ENCODE assay signal across 14 cellular contexts in the genomic region with DNA sequence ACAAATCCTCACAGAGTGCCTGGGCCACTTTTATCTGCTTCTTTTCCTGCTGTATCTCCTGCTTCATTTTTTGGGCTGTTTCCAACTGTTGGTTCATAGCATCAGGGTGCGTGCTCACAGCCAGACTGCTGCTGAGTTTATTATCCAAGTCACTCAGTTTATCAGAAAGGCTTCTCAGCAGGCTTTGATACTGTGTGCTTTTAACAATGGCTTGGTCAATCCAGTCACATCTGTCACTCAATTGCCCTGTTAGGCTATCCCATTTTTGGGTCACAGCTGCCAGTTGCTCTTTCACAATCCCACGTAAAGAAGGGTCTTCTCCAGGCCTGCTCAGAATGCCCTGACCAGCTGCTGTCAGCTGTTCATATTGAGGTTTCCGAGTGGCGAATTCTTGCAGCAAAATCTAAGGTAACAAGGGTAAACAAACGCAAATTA.
A peak's percentile ranks its signal among the peaks of the same experiment; 100 is the strongest.
DNase-seq lines count a peak whose midpoint lies in the region; ATAC-seq and TF ChIP-seq lines count a peak whose summit lies in the region.
"Had no signal": no experiment of that assay in that cellular context is flagged by ENCODE, and none has a peak within 500 bp of the region (broad histone marks: within the 10 kb centered on the region; RNA-seq: fewer than 3 reads in every experiment).

No MANE protein-coding gene starts in this region.

- H3K4me1 Mint-ChIP-seq in chondrocyte (ENCODE audit: low read depth) (peaks cover 28% of the 10 kb centered on the region), Calu3 (ENCODE audit: low read depth, unreplicated experiment) (peaks cover 12% of the 10 kb centered on the region)
- H3K4me1 Mint-ChIP-seq in activated T-helper 17 cell treated with anti-CD3 and anti-CD28 coated beads, Interleukin-2, amount 50 U/mL, for 72 hours = no peaks in the 10 kb centered on the region
- H3K4me1 Mint-ChIP-seq: central memory CD8-positive, alpha-beta T cell had no signal

- H3K9me3 Mint-ChIP-seq in chondrocyte (ENCODE audit: low read depth) (no peaks in the 10 kb centered on the region), Calu3 (ENCODE audit: low read depth, unreplicated experiment) (no peaks in the 10 kb centered on the region)
- no peaks in the 10 kb centered on the region for H3K9me3 Mint-ChIP-seq in activated T-helper 17 cell treated with anti-CD3 and anti-CD28 coated beads, Interleukin-2, amount 50 U/mL, for 72 hours
- H3K9me3 Mint-ChIP-seq: central memory CD8-positive, alpha-beta T cell had no signal

- peak; percentile 24 for ATAC-seq in mucosa of descending colon
- no peak for ATAC-seq in GM21737 (IDR thresholded peaks at IDR 0.05; ENCODE audit: unreplicated experiment)
- ATAC-seq in GM21515 (IDR thresholded peaks at IDR 0.05; ENCODE audit: unreplicated experiment) = no peak
- ATAC-seq in activated T-helper 17 cell treated with anti-CD3 and anti-CD28 coated beads, Interleukin-2, amount 50 U/mL, for 72 hours (replicated peaks) = no peak

- no TSS peak for BruUV-seq in Calu3 (replicated peaks; lab: Mats Ljungman, UMichigan)

- H3K36me3 Mint-ChIP-seq in chondrocyte (ENCODE audit: low read depth) = peaks cover 17% of the 10 kb centered on the region
- peaks cover 11% of the 10 kb centered on the region for H3K36me3 Mint-ChIP-seq in Calu3 (ENCODE audit: insufficient read depth, unreplicated experiment)
- peaks cover 6% of the 10 kb centered on the region for H3K36me3 Mint-ChIP-seq in activated T-helper 17 cell treated with anti-CD3 and anti-CD28 coated beads, Interleukin-2, amount 50 U/mL, for 72 hours (ENCODE audit: low read depth)

- intact Hi-C loops in mucosa of descending colon (cut with DNase I, micrococcal nuclease) (no loop called here), Calu3 (cut with micrococcal nuclease; ENCODE audit: unreplicated experiment) (no loop called here)

- H3K27me3 Mint-ChIP-seq in chondrocyte (ENCODE audit: low read depth) (no peaks in the 10 kb centered on the region), Calu3 (ENCODE audit: unreplicated experiment) (no peaks in the 10 kb centered on the region)
- H3K27me3 Mint-ChIP-seq in activated T-helper 17 cell treated with anti-CD3 and anti-CD28 coated beads, Interleukin-2, amount 50 U/mL, for 72 hours = peaks cover 4% of the 10 kb centered on the region
- H3K27me3 Mint-ChIP-seq: central memory CD8-positive, alpha-beta T cell had no signal

- no peak for TF ChIP-seq CTCF in AG10803 (conservative IDR thresholded peaks at IDR 0.05; ENCODE audit: low read length)
- no peak for TF ChIP-seq CTCF in chondrocyte (IDR thresholded peaks at IDR 0.05)
- TF ChIP-seq CTCF in mucosa of descending colon (IDR thresholded peaks at IDR 0.05) = no peak
- TF ChIP-seq CTCF in Calu3 (IDR thresholded peaks at IDR 0.05; ENCODE audit: unreplicated experiment) = no peak

- H3K4me3 Mint-ChIP-seq in chondrocyte (ENCODE audit: unreplicated experiment) = no peak overlapping the region
- H3K4me3 Mint-ChIP-seq in Calu3 (ENCODE audit: low read depth, unreplicated experiment) = no peak overlapping the region
- no peak overlapping the region for H3K4me3 Mint-ChIP-seq in activated T-helper 17 cell treated with anti-CD3 and anti-CD28 coated beads, Interleukin-2, amount 50 U/mL, for 72 hours
- H3K4me3 Mint-ChIP-seq: central memory CD8-positive, alpha-beta T cell had no signal

- H3K27ac Mint-ChIP-seq in chondrocyte (ENCODE audit: unreplicated experiment) (peak overlapping the region; percentile 37), Calu3 (ENCODE audit: unreplicated experiment) (no peak overlapping the region)
- no peak overlapping the region for H3K27ac Mint-ChIP-seq in activated T-helper 17 cell treated with anti-CD3 and anti-CD28 coated beads, Interleukin-2, amount 50 U/mL, for 72 hours

- H3K9me3 ChIP-seq in mucosa of descending colon = no peaks in the 10 kb centered on the region
- H3K9me3 ChIP-seq: BLaER1 treated with 17β-estradiol and CSF1 and Interleukin-3, amounts not matched to agents 10 nM and 100 nM; spleen had no signal

- H3K4me3 ChIP-seq in AG10803 (ENCODE audit: low read length) (no peak overlapping the region), mucosa of descending colon (no peak overlapping the region)
- H3K4me3 ChIP-seq: BLaER1 treated with 17β-estradiol and CSF1 and Interleukin-3, amounts not matched to agents 10 nM and 100 nM; spleen had no signal

- no peaks in the 10 kb centered on the region for H3K4me1 ChIP-seq in mucosa of descending colon (ENCODE audit: low read depth)

- CTCF ChIA-PET in Calu3 (lab: Charles Lee) = no interaction called here

- DNase-seq in AG10803 (ENCODE audit: low read depth) (peak; percentile 54), NCI-H146 (lab: John Stamatoyannopoulos, UW) (peak; percentile 89), chondrocyte (ENCODE audit: low spot score) (no peak), mucosa of descending colon (no peak), Calu3 (no peak)
- DNase-seq: activated T-cell treated with anti-CD3 and anti-CD28 coated beads, Interleukin-2, amount 50 U/mL, for 48 hours; midbrain; spleen; WERI-Rb-1 had no signal

- no peaks in the 10 kb centered on the region for H3K36me3 ChIP-seq in mucosa of descending colon (ENCODE audit: low read depth)
- H3K36me3 ChIP-seq: spleen had no signal

Comparison
In these comparisons a context has a peak if more than half of its experiments do, and no peak if none do; other contexts are left out.
1. DNase-seq: peak in AG10803 (single experiment) and NCI-H146 (single experiment); none in chondrocyte (single experiment), mucosa of descending colon (0 of 3) and Calu3 (single experiment).